ENCODE assay signal across 8 cellular contexts in genomic region chr16:7268182-7268581, GRCh38.
A peak's percentile ranks its signal among the peaks of the same experiment; 100 is the strongest.
DNase-seq lines count a peak whose midpoint lies in the region; ATAC-seq, FAIRE-seq and TF ChIP-seq lines count a peak whose summit lies in the region.

No MANE protein-coding gene starts in this region.

- no peak overlapping the region for H2AFZ ChIP-seq in astrocyte (ENCODE audit: low read depth, low read length)

- peaks cover 3% of the 10 kb centered on the region for H3K9me3 ChIP-seq in astrocyte (ENCODE audit: insufficient read depth, low read depth, low read length)

- TF ChIP-seq CTCF in GM06990 (IDR thresholded peaks at IDR 0.05; ENCODE audit: insufficient read depth, low read length, poor library complexity, severe bottlenecking) (peak; percentile 34), astrocyte (IDR thresholded peaks at IDR 0.05; ENCODE audit: insufficient read depth, low read depth, low read length) (peak; percentile 26), coronary artery (IDR thresholded peaks at IDR 0.05) (no peak)

- no peak overlapping the region for H3K4me2 ChIP-seq in astrocyte (ENCODE audit: low read length)

- peaks cover 2% of the 10 kb centered on the region for H3K9me3 Mint-ChIP-seq in astrocyte (ENCODE audit: unreplicated experiment)
- H3K9me3 Mint-ChIP-seq in activated T-helper 2 cell treated with anti-CD3 and anti-CD28 coated beads, Interferon-gamma antibody, Interleukin-2, Interleukin-4, amounts not matched to agents 10 μg/mL and 5 μg/mL and 100 μg/mL, durations not matched to agents 14 hours and 24 hours and 36 hours: peaks cover 36% of the 10 kb centered on the region

- intact Hi-C loops in activated T-helper 2 cell treated with anti-CD3 and anti-CD28 coated beads, Interferon-gamma antibody, Interleukin-2, Interleukin-4, amounts not matched to agents 10 μg/mL and 5 μg/mL and 100 μg/mL, durations not matched to agents 14 hours and 24 hours and 36 hours (cut with micrococcal nuclease): no loop called here

- peaks cover 14% of the 10 kb centered on the region for H3K27me3 Mint-ChIP-seq in astrocyte (ENCODE audit: low read depth, unreplicated experiment)
- H3K27me3 Mint-ChIP-seq in activated T-helper 2 cell treated with anti-CD3 and anti-CD28 coated beads, Interferon-gamma antibody, Interleukin-2, Interleukin-4, amounts not matched to agents 10 μg/mL and 5 μg/mL and 100 μg/mL, durations not matched to agents 14 hours and 24 hours and 36 hours (ENCODE audit: low read depth): no peaks in the 10 kb centered on the region

- H3K9ac ChIP-seq in astrocyte (ENCODE audit: low read length): no peak overlapping the region

- no peak overlapping the region for H3K27ac Mint-ChIP-seq in astrocyte (ENCODE audit: unreplicated experiment)
- no peak overlapping the region for H3K27ac Mint-ChIP-seq in activated T-helper 2 cell treated with anti-CD3 and anti-CD28 coated beads, Interferon-gamma antibody, Interleukin-2, Interleukin-4, amounts not matched to agents 10 μg/mL and 5 μg/mL and 100 μg/mL, durations not matched to agents 14 hours and 24 hours and 36 hours

- no peaks in the 10 kb centered on the region for H3K36me3 Mint-ChIP-seq in astrocyte (ENCODE audit: low read depth, unreplicated experiment)
- no peaks in the 10 kb centered on the region for H3K36me3 Mint-ChIP-seq in activated T-helper 2 cell treated with anti-CD3 and anti-CD28 coated beads, Interferon-gamma antibody, Interleukin-2, Interleukin-4, amounts not matched to agents 10 μg/mL and 5 μg/mL and 100 μg/mL, durations not matched to agents 14 hours and 24 hours and 36 hours (ENCODE audit: low read depth)

- FAIRE-seq in astrocyte (lab: Jason Lieb, UNC): no peak

- no peak overlapping the region for H3K4me3 Mint-ChIP-seq in astrocyte (ENCODE audit: unreplicated experiment)
- H3K4me3 Mint-ChIP-seq in activated T-helper 2 cell treated with anti-CD3 and anti-CD28 coated beads, Interferon-gamma antibody, Interleukin-2, Interleukin-4, amounts not matched to agents 10 μg/mL and 5 μg/mL and 100 μg/mL, durations not matched to agents 14 hours and 24 hours and 36 hours (ENCODE audit: low read depth): no peak overlapping the region

- no peaks in the 10 kb centered on the region for H3K79me2 ChIP-seq in astrocyte (ENCODE audit: insufficient read depth, low read length)

- H3K27ac ChIP-seq in astrocyte (ENCODE audit: low read depth, low read length) (no peak overlapping the region), coronary artery (no peak overlapping the region)

- no peaks in the 10 kb centered on the region for H3K4me1 Mint-ChIP-seq in astrocyte (ENCODE audit: low read depth, unreplicated experiment)
- no peaks in the 10 kb centered on the region for H3K4me1 Mint-ChIP-seq in activated T-helper 2 cell treated with anti-CD3 and anti-CD28 coated beads, Interferon-gamma antibody, Interleukin-2, Interleukin-4, amounts not matched to agents 10 μg/mL and 5 μg/mL and 100 μg/mL, durations not matched to agents 14 hours and 24 hours and 36 hours (ENCODE audit: low read depth)

- DNase-seq in GM06990 (ENCODE audit: extremely low read depth, insufficient read length) (no peak), M059J (ENCODE audit: low read depth) (peak; percentile 26), astrocyte (ENCODE audit: low read depth) (no peak), left lobe of liver (ENCODE audit: low spot score) (no peak), coronary artery (ENCODE audit: low spot score) (no peak)
- DNase-seq in effector CD4-positive, alpha-beta T cell: no peak
- no peak for DNase-seq in activated T-helper 2 cell treated with anti-CD3 and anti-CD28 coated beads, Interferon-gamma antibody, Interleukin-2, Interleukin-4, amounts not matched to agents 10 μg/mL and 5 μg/mL and 100 μg/mL, durations not matched to agents 14 hours and 24 hours and 36 hours (ENCODE audit: low spot score)

- no peaks in the 10 kb centered on the region for H4K20me1 ChIP-seq in astrocyte (ENCODE audit: insufficient read depth, low read length)

- H3K4me1 ChIP-seq in astrocyte (ENCODE audit: insufficient read depth, low read length): no peaks in the 10 kb centered on the region

- no peaks in the 10 kb centered on the region for H3K36me3 ChIP-seq in GM06990 (ENCODE audit: control insufficient read depth, insufficient read depth, low read length)
- H3K36me3 ChIP-seq in astrocyte (ENCODE audit: insufficient read depth, low read length): no peaks in the 10 kb centered on the region

- peak; percentile 75 for ATAC-seq in left lobe of liver
- ATAC-seq in HG03439 (IDR thresholded peaks at IDR 0.05; ENCODE audit: unreplicated experiment): no peak

- H3K27me3 ChIP-seq in GM06990 (replicated peaks; ENCODE audit: control insufficient read depth, insufficient read depth, low read length) (no peaks in the 10 kb centered on the region), astrocyte (ENCODE audit: insufficient read depth, low read length) (no peaks in the 10 kb centered on the region)

- H3K4me3 ChIP-seq in GM06990 (replicated peaks; ENCODE audit: low read depth, low read length) (no peak overlapping the region), astrocyte (ENCODE audit: insufficient read depth, low read depth, low read length) (no peak overlapping the region), coronary artery (no peak overlapping the region)
